10 cellular contexts compared by ENCODE assay signal in the genomic region with DNA sequence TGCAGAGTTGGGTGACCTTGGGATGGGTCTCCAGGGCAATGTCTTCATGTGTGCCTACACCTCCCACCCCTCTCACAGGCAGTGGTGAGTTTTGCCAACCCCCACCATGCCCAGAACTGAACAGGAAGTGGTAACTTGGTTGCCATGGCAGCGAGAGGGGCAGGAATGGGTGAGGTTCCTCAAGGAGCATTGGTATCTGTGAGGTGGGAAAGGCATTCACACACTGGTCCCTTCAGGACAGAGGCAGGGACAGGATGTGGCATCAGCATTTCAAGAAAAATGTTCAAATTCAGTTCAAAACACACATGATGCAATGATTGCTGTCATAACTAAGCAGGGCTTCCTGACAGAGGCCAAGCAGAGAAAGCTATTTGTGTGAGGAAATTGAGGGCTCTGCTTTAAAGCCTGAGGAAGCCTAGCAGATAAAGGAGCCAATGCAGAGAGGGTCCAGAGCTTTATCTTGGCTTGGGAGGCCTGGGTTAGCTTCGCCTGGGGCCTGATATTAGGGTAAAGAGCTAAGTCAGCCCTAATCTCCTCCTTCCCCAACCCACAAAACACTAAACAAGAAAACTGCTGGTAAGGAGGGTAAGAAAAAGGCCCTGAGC. TPM values are rescaled to one million over a fixed set of nuclear protein-coding genes. Genes with fewer than 3 reads are reported as not detected.
DNase-seq lines count a peak whose midpoint lies in the region; ATAC-seq and TF ChIP-seq lines count a peak whose summit lies in the region.
"Had no signal": no experiment of that assay in that cellular context is flagged by ENCODE, and none has a peak within 500 bp of the region (broad histone marks: within the 10 kb centered on the region; RNA-seq: fewer than 3 reads in every experiment).

No MANE protein-coding gene starts in this region.

- H3K4me2 ChIP-seq in mammary epithelial cell (ENCODE audit: insufficient read depth, low read depth, low read length), result no peak overlapping the region

- H3K36me3 Mint-ChIP-seq in MCF 10A (ENCODE audit: insufficient read depth, unreplicated experiment), result no peaks in the 10 kb centered on the region
- peaks cover 10% of the 10 kb centered on the region for H3K36me3 Mint-ChIP-seq in activated naive CD4-positive, alpha-beta T cell treated with anti-CD3 and anti-CD28 coated beads for 36 hours (ENCODE audit: low read depth)

- H3K79me2 ChIP-seq in mammary epithelial cell (ENCODE audit: insufficient read depth, low read length), result no peaks in the 10 kb centered on the region

- dilution Hi-C loops in mammary epithelial cell (cut with HindIII; ENCODE audit: low sequenced_read_pairs), result no loop called here

- CTCF ChIA-PET in mammary epithelial cell (lab: Charles Lee; ENCODE audit: low non-redundant PET) (interaction anchor here (0.6 kb wide), 1 partner anchor 109 kb away, joined by 4 read pairs; no protein-coding TSS in a partner anchor), MCF 10A (lab: Yijun Ruan, JAX) (interaction anchor here (0.6 to 1.1 kb wide), 3 partner anchors 8 to 17 kb away, joined by 3 to 5 read pairs (median 4); no protein-coding TSS in a partner anchor)
- CTCF ChIA-PET in activated naive CD4-positive, alpha-beta T cell treated with anti-CD3 and anti-CD28 coated beads for 36 hours (lab: Charles Lee), result interaction anchor here (1.4 to 1.8 kb wide), 3 partner anchors 9 to 119 kb away, joined by 3 to 8 read pairs (median 4); no protein-coding TSS in a partner anchor

- H3K27ac Mint-ChIP-seq in MCF 10A (ENCODE audit: low read depth, unreplicated experiment), result no peak overlapping the region
- peak overlapping the region; percentile 94 for H3K27ac Mint-ChIP-seq in activated naive CD4-positive, alpha-beta T cell treated with anti-CD3 and anti-CD28 coated beads for 36 hours

- H3K36me3 ChIP-seq in mammary epithelial cell (ENCODE audit: insufficient read depth, low read length) (no peaks in the 10 kb centered on the region), lower lobe of right lung (no peaks in the 10 kb centered on the region), tibial nerve (no peaks in the 10 kb centered on the region)

- no peak for TF ChIP-seq POLR2A in tibial nerve (IDR thresholded peaks at IDR 0.05)

- ATAC-seq in lower lobe of right lung, result peak; percentile 60 to 71

- TF ChIP-seq CTCF in mammary epithelial cell (conservative IDR thresholded peaks at IDR 0.05 in 1 of 2, IDR thresholded peaks at IDR 0.05 in 1 of 2; ENCODE audit: extremely low read depth in 1 of 2, insufficient read depth in 1 of 2, low read depth in 1 of 2, low read length in 2 of 2) (no peak), MCF 10A (IDR thresholded peaks at IDR 0.05; ENCODE audit: unreplicated experiment) (no peak), lower lobe of right lung (IDR thresholded peaks at IDR 0.05) (no peak), tibial nerve (IDR thresholded peaks at IDR 0.05) (no peak)

- no peak overlapping the region for H3K27ac ChIP-seq in mammary epithelial cell (ENCODE audit: insufficient read depth, low read depth, low read length)
- peak overlapping the region; percentile 80 for H3K27ac ChIP-seq in lower lobe of right lung
- peak overlapping the region in 3 of 4 donors; percentile 17 to 76 (median 36) for H3K27ac ChIP-seq in tibial nerve

- H3K4me1 ChIP-seq in mammary epithelial cell (ENCODE audit: insufficient read depth, low read length) (peaks cover 18% of the 10 kb centered on the region), lower lobe of right lung (peaks cover 15% of the 10 kb centered on the region), tibial nerve (peaks cover 0 to 9% (median 0%) of the 10 kb centered on the region in 4 donors)

- intact Hi-C loops in mammary epithelial cell (cut with micrococcal nuclease) (no loop called here), MCF 10A (cut with micrococcal nuclease) (no loop called here), lower lobe of right lung (cut with DNase I) (no loop called here)
- intact Hi-C loops in activated naive CD4-positive, alpha-beta T cell treated with anti-CD3 and anti-CD28 coated beads for 36 hours (cut with micrococcal nuclease), result loop anchor here (1.0 to 2.0 kb wide), 3 partner anchors 99 to 532 kb away; partner anchors contain the start of genes NFYA and OARD1

- no peaks in the 10 kb centered on the region for H3K9me3 Mint-ChIP-seq in MCF 10A (ENCODE audit: unreplicated experiment)
- no peaks in the 10 kb centered on the region for H3K9me3 Mint-ChIP-seq in activated naive CD4-positive, alpha-beta T cell treated with anti-CD3 and anti-CD28 coated beads for 36 hours

- no peak overlapping the region for H3K4me3 Mint-ChIP-seq in MCF 10A (ENCODE audit: unreplicated experiment)
- peak overlapping the region; percentile 76 for H3K4me3 Mint-ChIP-seq in activated naive CD4-positive, alpha-beta T cell treated with anti-CD3 and anti-CD28 coated beads for 36 hours

- POLR2A ChIA-PET in MCF 10A (lab: Yijun Ruan, JAX), result interaction anchor here (1.2 kb wide), 1 partner anchor 128 kb away, joined by 3 read pairs; the partner anchor contains the start of genes NFYA and OARD1

- in situ Hi-C loops in mammary epithelial cell (cut with MboI; ENCODE audit: low sequenced_read_pairs in 2 of 2), result no loop called here

- 95% methylated on average over 2 of the region's 2 CpGs for WGBS in mammary epithelial cell (ENCODE audit: low coverage, missing lambda C conversion rate)
- WGBS in tibial nerve, 2 donors, result 64 to 75% methylated on average over 2 of the region's 2 CpGs

- H2AFZ ChIP-seq in mammary epithelial cell (ENCODE audit: low read depth, low read length), result peak overlapping the region; percentile 79

- H3K9me3 ChIP-seq in mammary epithelial cell (replicated peaks; ENCODE audit: insufficient read depth, low read length) (no peaks in the 10 kb centered on the region), lower lobe of right lung (no peaks in the 10 kb centered on the region), tibial nerve (no peaks in the 10 kb centered on the region)

- H3K27me3 ChIP-seq in mammary epithelial cell (ENCODE audit: insufficient read depth, low read length) (no peaks in the 10 kb centered on the region), lower lobe of right lung (ENCODE audit: low read depth) (no peaks in the 10 kb centered on the region), tibial nerve (no peaks in the 10 kb centered on the region)

- TF ChIP-seq EP300 in tibial nerve (IDR thresholded peaks at IDR 0.05), result peak in 1 of 2 donors; percentile 53

- H3K4me3 ChIP-seq in mammary epithelial cell (replicated peaks in 1 of 3; ENCODE audit: insufficient read depth in 1 of 3, low read depth in 2 of 3, low read length in 3 of 3) (no peak overlapping the region), lower lobe of right lung (no peak overlapping the region), tibial nerve (no peak overlapping the region)

- DNase-seq in mammary epithelial cell, result peak; percentile 24
- DNase-seq in MCF 10A (ENCODE audit: unreplicated experiment), result no peak
- DNase-seq in SIG-M5 treated with dmso at 0.1 percent for 504 hours (lab: John Stamatoyannopoulos, UW; ENCODE audit: unreplicated experiment), result peak; percentile 90
- peak; percentile 87 for DNase-seq in activated naive CD4-positive, alpha-beta T cell treated with anti-CD3 and anti-CD28 coated beads for 36 hours
- peak; percentile 65 for DNase-seq in lower lobe of right lung
- DNase-seq in tibial nerve (ENCODE audit: low spot score in 2 of 2), result peak in 1 of 2 donors; percentile 26
- no peak for DNase-seq in NCI-H446 (lab: John Stamatoyannopoulos, UW)
- DNase-seq in epidermal melanocyte (ENCODE audit: insufficient read length, low spot score), result no peak

- no TSS peak for BruUV-seq in mammary epithelial cell (replicated peaks; lab: Mats Ljungman, UMichigan)
- BruUV-seq in MCF 10A (replicated peaks; lab: Mats Ljungman, UMichigan), result no TSS peak

- no peaks in the 10 kb centered on the region for H3K4me1 Mint-ChIP-seq in MCF 10A (ENCODE audit: insufficient read depth, unreplicated experiment)
- peaks cover 65% of the 10 kb centered on the region for H3K4me1 Mint-ChIP-seq in activated naive CD4-positive, alpha-beta T cell treated with anti-CD3 and anti-CD28 coated beads for 36 hours (ENCODE audit: low read depth)

- no peak overlapping the region for H3K9ac ChIP-seq in mammary epithelial cell (ENCODE audit: insufficient read depth, low read length)

- H4K20me1 ChIP-seq in mammary epithelial cell (ENCODE audit: insufficient read depth, low read length), result no peaks in the 10 kb centered on the region

- H3K27me3 Mint-ChIP-seq in MCF 10A (ENCODE audit: insufficient read depth, unreplicated experiment), result peaks cover 43% of the 10 kb centered on the region
- no peaks in the 10 kb centered on the region for H3K27me3 Mint-ChIP-seq in activated naive CD4-positive, alpha-beta T cell treated with anti-CD3 and anti-CD28 coated beads for 36 hours (ENCODE audit: low read depth)

RNA-seq across cellular contexts. Expression of gene TREML2, which starts 0.6 kb away (rescaled TPM):
- under 1 TPM; under 0.01 to 0.16 TPM for total RNA-seq in mammary epithelial cell
- polyA plus RNA-seq in mammary epithelial cell, result 0.07 TPM
- not detected for polyA minus RNA-seq in mammary epithelial cell
- not detected in 2 replicates for total RNA-seq in MCF 10A (2022)
- 10 to 100 TPM; 12.1 to 12.2 TPM for total RNA-seq in activated naive CD4-positive, alpha-beta T cell treated with anti-CD3 and anti-CD28 coated beads for 36 hours
- 1.4 TPM for total RNA-seq in lower lobe of right lung
- not detected for total RNA-seq in tibial nerve
- total RNA-seq: pulmonary artery endothelial cell had no signal
- polyA plus RNA-seq: AG04450 had no signal

RNA-seq across cellular contexts. Expression of gene TREML4, which starts 27.8 kb away (rescaled TPM):
- total RNA-seq in mammary epithelial cell (not detected), MCF 10A (2022) (not detected in 2 replicates), lower lobe of right lung (not detected), tibial nerve (not detected)
- polyA plus RNA-seq in mammary epithelial cell, result not detected
- not detected for polyA minus RNA-seq in mammary epithelial cell
- not detected for total RNA-seq in activated naive CD4-positive, alpha-beta T cell treated with anti-CD3 and anti-CD28 coated beads for 36 hours
- total RNA-seq: pulmonary artery endothelial cell had no signal
- polyA plus RNA-seq: AG04450 had no signal

RNA-seq across cellular contexts. Expression of gene TREM2, which starts 37.5 kb away (rescaled TPM):
- total RNA-seq in mammary epithelial cell, result 100 to 1,000 TPM in 1 of 2 donors, 10 to 100 TPM in 1; 30.0 to 142 TPM
- 91.0 TPM for polyA plus RNA-seq in mammary epithelial cell
- 74.3 TPM for polyA minus RNA-seq in mammary epithelial cell
- total RNA-seq in MCF 10A (2022), result 0.42 and 0.63 TPM in 2 replicates
- not detected for total RNA-seq in activated naive CD4-positive, alpha-beta T cell treated with anti-CD3 and anti-CD28 coated beads for 36 hours
- 58.5 TPM for total RNA-seq in lower lobe of right lung
- total RNA-seq in tibial nerve, result 10 to 100 TPM; 10.0 to 46.1 (median 14.3) TPM
- total RNA-seq: pulmonary artery endothelial cell had no signal

RNA-seq across cellular contexts. Expression of gene TREML1, which starts 46.3 kb away (rescaled TPM):
- total RNA-seq in mammary epithelial cell (1 to 10 TPM in 1 of 2 donors, under 1 TPM in 1; 0.83 to 2.1 TPM), MCF 10A (2022) (not detected in 2 replicates), lower lobe of right lung (2.0 TPM), tibial nerve (1 to 10 TPM in 2 of 4 donors, under 1 TPM in 1, not detected in 1; 0.63 to 4.5 (median 2.2) TPM)
- polyA plus RNA-seq in mammary epithelial cell, result 3.0 TPM
- polyA minus RNA-seq in mammary epithelial cell, result 11.9 TPM
- not detected for total RNA-seq in activated naive CD4-positive, alpha-beta T cell treated with anti-CD3 and anti-CD28 coated beads for 36 hours
- total RNA-seq: pulmonary artery endothelial cell had no signal
- polyA plus RNA-seq: AG04450 had no signal

Comparison
In these comparisons a context has a peak if more than half of its experiments do, and no peak if none do; other contexts are left out.
1. DNase-seq: peak in mammary epithelial cell (single experiment), SIG-M5 treated with dmso at 0.1 percent for 504 hours (single experiment), activated naive CD4-positive, alpha-beta T cell treated with anti-CD3 and anti-CD28 coated beads for 36 hours (single experiment) and lower lobe of right lung (single experiment); none in MCF 10A (single experiment), NCI-H446 (0 of 2) and epidermal melanocyte (single experiment).